ENCODE assay signal across 9 cellular contexts in the genomic region with DNA sequence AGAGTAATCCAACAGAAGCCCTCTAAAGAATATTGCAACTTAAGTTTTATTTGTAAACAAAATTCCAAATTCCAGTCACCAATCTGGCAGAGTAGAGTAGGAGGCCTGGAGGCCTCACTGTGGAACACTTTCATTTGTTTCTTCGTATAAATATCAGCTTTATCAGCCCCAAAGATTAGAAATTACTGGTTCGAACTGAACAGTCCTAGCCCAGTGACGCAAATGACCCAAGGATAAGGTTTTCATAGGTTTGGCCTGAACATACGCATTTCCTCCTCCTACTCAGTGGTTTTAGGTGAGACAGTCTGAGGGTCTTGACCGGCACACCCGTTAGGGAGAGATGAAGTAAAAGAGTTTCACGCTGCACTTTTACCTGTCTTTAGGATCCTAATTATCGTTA. TPM values are rescaled to one million over a fixed set of nuclear protein-coding genes. Genes with fewer than 3 reads are reported as not detected.
DNase-seq lines count a peak whose midpoint lies in the region; ATAC-seq and TF ChIP-seq lines count a peak whose summit lies in the region.
"Had no signal": no experiment of that assay in that cellular context is flagged by ENCODE, and none has a peak within 500 bp of the region (broad histone marks: within the 10 kb centered on the region; RNA-seq: fewer than 3 reads in every experiment).

No MANE protein-coding gene starts in this region.

- no peak overlapping the region for H2AFZ ChIP-seq in ACC112 (ENCODE audit: low read length, unreplicated experiment)
- H2AFZ ChIP-seq in IMR-90 (replicated peaks; ENCODE audit: low read length, poor library complexity) = no peak overlapping the region

- no peaks in the 10 kb centered on the region for H3K9me3 ChIP-seq in IMR-90 (ENCODE audit: control insufficient read depth, insufficient read depth, low read length)

- DNase-seq in IMR-90 (peak; percentile 10), dermis blood vessel endothelial cell (peak; percentile 59), naive B cell (no peak), midbrain (lab: John Stamatoyannopoulos, UW) (no peak), cerebellum (ENCODE audit: low spot score) (no peak)
- DNase-seq in stimulated activated CD4-positive, alpha-beta T cell treated with anti-CD3 and anti-CD28 coated beads, Interleukin-4, amount 100 ng/mL, for 24 hours = no peak

- H2AK5ac ChIP-seq in IMR-90 (ENCODE audit: low read depth, low read length) = peak overlapping the region; percentile 63; the same call in 1 of the 2 replicates

- peaks cover 3% of the 10 kb centered on the region for H3K9me1 ChIP-seq in IMR-90 (ENCODE audit: insufficient read depth, low read length)

- peak overlapping the region; percentile 17 for H2BK5ac ChIP-seq in IMR-90 (ENCODE audit: low read depth, low read length, poor library complexity, severe bottlenecking)

- no peak overlapping the region for H2BK20ac ChIP-seq in IMR-90 (ENCODE audit: low read depth, low read length)

- in situ Hi-C loops in IMR-90 (cut with MboI; ENCODE audit: low sequenced_read_pairs) = no loop called here

- no peak overlapping the region for H4K91ac ChIP-seq in IMR-90 (ENCODE audit: insufficient read depth, low read depth, low read length)

- H3K4me1 ChIP-seq in ACC112 (ENCODE audit: control insufficient read depth, insufficient read depth, low read length, unreplicated experiment) (peaks cover 18% of the 10 kb centered on the region), IMR-90 (ENCODE audit: control insufficient read depth, insufficient read depth, low read length) (peaks cover 10% of the 10 kb centered on the region)

- dilution Hi-C loops in IMR-90 (cut with HindIII; ENCODE audit: low sequenced_read_pairs, unreplicated experiment) = no loop called here

- H3K9ac ChIP-seq in IMR-90 (ENCODE audit: low read depth, low read length) = peak overlapping the region; percentile 57; the same call in 1 of the 2 replicates

- H2BK15ac ChIP-seq in IMR-90 (ENCODE audit: low read depth, low read length) = no peak overlapping the region

- H3K36me3 ChIP-seq in ACC112 (ENCODE audit: insufficient read depth, low read length) (no peaks in the 10 kb centered on the region), IMR-90 (ENCODE audit: control insufficient read depth, insufficient read depth, low read length) (peaks cover 5% of the 10 kb centered on the region; the same call in 1 of the 2 replicates)

- no peak for ATAC-seq in IMR-90 (ENCODE audit: low read depth)
- ATAC-seq in naive B cell (ENCODE audit: low read depth in 2 of 2) = no peak
- no peak for ATAC-seq in HG03378 (IDR thresholded peaks at IDR 0.05; ENCODE audit: unreplicated experiment)

- H3K27me3 ChIP-seq in ACC112 (ENCODE audit: insufficient read depth, low read length) (no peaks in the 10 kb centered on the region), IMR-90 (ENCODE audit: control insufficient read depth, insufficient read depth, low read length) (no peaks in the 10 kb centered on the region)

- no peak overlapping the region; the same call in 1 of the 2 replicates for H3K14ac ChIP-seq in IMR-90 (replicated peaks; ENCODE audit: low read depth, low read length)

- H3K4me1 Mint-ChIP-seq in naive B cell = peaks cover 11 to 37% (median 31%) of the 10 kb centered on the region in 3 donors

- no peak overlapping the region for H3K4ac ChIP-seq in IMR-90 (ENCODE audit: low read depth, low read length)

- POLR2A ChIA-PET in IMR-90 (lab: Charles Lee; ENCODE audit: unreplicated experiment) = no interaction called here

- H3K23ac ChIP-seq in IMR-90 (ENCODE audit: low read depth, low read length) = peak overlapping the region; percentile 63

- no peak for TF ChIP-seq POLR2A in IMR-90 (IDR thresholded peaks at IDR 0.05; ENCODE audit: low read depth, low read length)

- H2AK9ac ChIP-seq in IMR-90 (replicated peaks; ENCODE audit: low read depth, low read length, poor library complexity) = peak overlapping the region; percentile 76

- peak overlapping the region in 2 of 6 donors; percentile 65 to 86 for H3K27ac Mint-ChIP-seq in naive B cell

- no peaks in the 10 kb centered on the region for H3K9me3 Mint-ChIP-seq in naive B cell

- H3K27ac ChIP-seq in ACC112 (ENCODE audit: low read depth, low read length) = peak overlapping the region; percentile 54
- H3K27ac ChIP-seq in IMR-90 (ENCODE audit: insufficient read depth, low read length) = peak overlapping the region; percentile 15; the same call in 1 of the 2 replicates

- no peak overlapping the region for H4K5ac ChIP-seq in IMR-90 (ENCODE audit: low read depth, low read length)

- H3K79me2 ChIP-seq in ACC112 (ENCODE audit: control insufficient read depth, insufficient read depth, low read length, unreplicated experiment) = peaks cover 75% of the 10 kb centered on the region

- whole genome bisulfite sequencing in IMR-90 (ENCODE audit: extremely low coverage in 2 of 2, insufficient read length in 1 of 2), 2 experiments = no CpG with 5 or more reads among the region's 8 CpGs

- no peak for TF ChIP-seq RAD21 in IMR-90 (IDR thresholded peaks at IDR 0.05; ENCODE audit: low read length)

- no peak overlapping the region for H4K8ac ChIP-seq in IMR-90 (ENCODE audit: low read depth in 2 of 2, low read length in 2 of 2)

- no peak for TF ChIP-seq CTCF in IMR-90 (conservative IDR thresholded peaks at IDR 0.05; ENCODE audit: low read depth, low read length)

- H4K20me1 ChIP-seq in IMR-90 (ENCODE audit: insufficient read depth, low read length) = peaks cover 56% of the 10 kb centered on the region

- H3K79me1 ChIP-seq in IMR-90 (ENCODE audit: low read depth in 1 of 2, low read length in 2 of 2) = peaks cover 22 to 66% of the 10 kb centered on the region in 2 experiments

- intact Hi-C loops in IMR-90 (cut with micrococcal nuclease) = loop anchor here (5.0 to 10.0 kb wide), 3 partner anchors 33 to 361 kb away; no protein-coding TSS in a partner anchor

- H3K4me3 ChIP-seq in ACC112 (ENCODE audit: low read depth, low read length) (peak overlapping the region; percentile 100), IMR-90 (ENCODE audit: insufficient read depth, low read depth, low read length) (peak overlapping the region; percentile 100)

- H3K4me2 ChIP-seq in IMR-90 (ENCODE audit: low read depth, low read length) = peak overlapping the region; percentile 97

- H3K4me3 Mint-ChIP-seq in naive B cell = peak overlapping the region; percentile 50 to 94 (median 80)

- peaks cover 0 to 9% (median 0%) of the 10 kb centered on the region in 3 donors for H3K27me3 Mint-ChIP-seq in naive B cell

- H2BK120ac ChIP-seq in IMR-90 (ENCODE audit: low read depth, low read length) = no peak overlapping the region

- CTCF ChIA-PET in IMR-90 (lab: Yijun Ruan, JAX) = no interaction called here

- H3K18ac ChIP-seq in IMR-90 (ENCODE audit: low read depth, low read length) = no peak overlapping the region

- no peaks in the 10 kb centered on the region for H3K36me3 Mint-ChIP-seq in naive B cell

- no peak overlapping the region for H3K56ac ChIP-seq in IMR-90 (ENCODE audit: extremely low read depth, insufficient read depth, low read length)

- TSS peak; percentile 20 for BruUV-seq in IMR-90 (replicated peaks; lab: Mats Ljungman, UMichigan)

TF ChIP-seq in IMR-90, 13 proteins besides CTCF, POLR2A, EP300 and RAD21:
- TF ChIP-seq, protein P1, sequence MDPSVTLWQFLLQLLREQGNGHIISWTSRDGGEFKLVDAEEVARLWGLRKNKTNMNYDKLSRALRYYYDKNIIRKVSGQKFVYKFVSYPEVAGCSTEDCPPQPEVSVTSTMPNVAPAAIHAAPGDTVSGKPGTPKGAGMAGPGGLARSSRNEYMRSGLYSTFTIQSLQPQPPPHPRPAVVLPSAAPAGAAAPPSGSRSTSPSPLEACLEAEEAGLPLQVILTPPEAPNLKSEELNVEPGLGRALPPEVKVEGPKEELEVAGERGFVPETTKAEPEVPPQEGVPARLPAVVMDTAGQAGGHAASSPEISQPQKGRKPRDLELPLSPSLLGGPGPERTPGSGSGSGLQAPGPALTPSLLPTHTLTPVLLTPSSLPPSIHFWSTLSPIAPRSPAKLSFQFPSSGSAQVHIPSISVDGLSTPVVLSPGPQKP (IDR thresholded peaks at IDR 0.05; ENCODE audit: borderline replicate concordance, low read depth, low read length) = no peak
- TF ChIP-seq SMC3 (IDR thresholded peaks at IDR 0.05; ENCODE audit: low read depth, low read length) (no peak), MAZ (IDR thresholded peaks at IDR 0.05; ENCODE audit: borderline replicate concordance, low read depth, low read length) (no peak), NFE2L2 (IDR thresholded peaks at IDR 0.05; ENCODE audit: low read depth, low read length) (no peak), RCOR1 (IDR thresholded peaks at IDR 0.05; ENCODE audit: insufficient replicate concordance, low read length) (no peak), FOS (IDR thresholded peaks at IDR 0.05; ENCODE audit: low read depth, low read length) (no peak)
- TF ChIP-seq, protein P2, sequence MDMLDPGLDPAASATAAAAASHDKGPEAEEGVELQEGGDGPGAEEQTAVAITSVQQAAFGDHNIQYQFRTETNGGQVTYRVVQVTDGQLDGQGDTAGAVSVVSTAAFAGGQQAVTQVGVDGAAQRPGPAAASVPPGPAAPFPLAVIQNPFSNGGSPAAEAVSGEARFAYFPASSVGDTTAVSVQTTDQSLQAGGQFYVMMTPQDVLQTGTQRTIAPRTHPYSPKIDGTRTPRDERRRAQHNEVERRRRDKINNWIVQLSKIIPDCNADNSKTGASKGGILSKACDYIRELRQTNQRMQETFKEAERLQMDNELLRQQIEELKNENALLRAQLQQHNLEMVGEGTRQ (IDR thresholded peaks at IDR 0.05; ENCODE audit: low read depth, low read length) = no peak

RNA-seq across cellular contexts. Expression of a gene that starts 1.7 kb away (rescaled TPM):
- total RNA-seq in IMR-90 (2012; rRNA removed) = 48.0 and 49.1 TPM in 2 replicates
- polyA plus RNA-seq in IMR-90 (2012; rRNA removed) = 73.6 and 81.4 TPM in 2 replicates
- polyA plus RNA-seq in IMR-90 (2012; cell fraction: cytosol; rRNA removed) = 45.7 and 64.7 TPM in 2 replicates
- polyA plus RNA-seq in IMR-90 (2012; cell fraction: nucleus; rRNA removed; ENCODE audit: low replicate concordance) = 168 and 207 TPM in 2 replicates
- 118 and 175 TPM in 2 replicates for total RNA-seq in dermis blood vessel endothelial cell
- polyA plus RNA-seq in naive B cell (ENCODE audit: low read depth in 6 of 6) = 1 to 10 TPM in 2 of 6 donors, under 1 TPM in 3, not detected in 1; 0.81 to 2.7 (median 0.97) TPM
- 102 TPM for total RNA-seq in cerebellum

RNA-seq across cellular contexts. Expression of a gene that starts 28.3 kb away (rescaled TPM):
- total RNA-seq in IMR-90 (2012; rRNA removed) = not detected in 2 replicates
- not detected in 2 replicates for polyA plus RNA-seq in IMR-90 (2012; rRNA removed)
- 0.18 TPM in 1 of 2 replicates, not detected in the other for polyA plus RNA-seq in IMR-90 (2012; cell fraction: cytosol; rRNA removed)
- polyA plus RNA-seq in IMR-90 (2012; cell fraction: nucleus; rRNA removed; ENCODE audit: low replicate concordance) = not detected in 2 replicates
- total RNA-seq in dermis blood vessel endothelial cell = not detected in 2 replicates
- not detected for polyA plus RNA-seq in naive B cell (ENCODE audit: low read depth in 6 of 6)
- not detected for total RNA-seq in cerebellum
- total RNA-seq: G401 had no signal

RNA-seq across cellular contexts. Expression of a gene that starts 38.8 kb away (rescaled TPM):
- total RNA-seq in IMR-90 (2012; rRNA removed) (not detected in 2 replicates), dermis blood vessel endothelial cell (not detected in 2 replicates), cerebellum (0.36 TPM)
- polyA plus RNA-seq in IMR-90 (2012; rRNA removed) (not detected in 2 replicates), naive B cell (ENCODE audit: low read depth in 6 of 6) (not detected)
- polyA plus RNA-seq in IMR-90 (2012; cell fraction: cytosol; rRNA removed) = 0.14 TPM in 1 of 2 replicates, not detected in the other
- polyA plus RNA-seq in IMR-90 (2012; cell fraction: nucleus; rRNA removed; ENCODE audit: low replicate concordance) = 0.72 and 0.85 TPM in 2 replicates

Comparison
In these comparisons a context has a peak if more than half of its experiments do, and no peak if none do; other contexts are left out.
1. DNase-seq: peak in IMR-90 (single experiment) and dermis blood vessel endothelial cell (single experiment); none in naive B cell (single experiment), midbrain (single experiment), stimulated activated CD4-positive, alpha-beta T cell treated with anti-CD3 and anti-CD28 coated beads, Interleukin-4, amount 100 ng/mL, for 24 hours (single experiment) and cerebellum (single experiment).